28 cellular contexts compared by ENCODE assay signal in genomic region chr15:97091093-97091492, GRCh38.
"Had no signal": no experiment of that assay in that cellular context is flagged by ENCODE, and none has a peak within 500 bp of the region (broad histone marks: within the 10 kb centered on the region; RNA-seq: fewer than 3 reads in every experiment).

No MANE protein-coding gene starts in this region.

- H3K4me3 ChIP-seq: neural progenitor cell, ovary, psoas muscle, skin epidermis, smooth muscle cell, spleen, suprapubic skin, testis, tibial artery, transverse colon, upper lobe of right lung, uterus had no signal

- H2AFZ ChIP-seq: neural progenitor cell, parathyroid adenoma had no signal

- H3K36me3 ChIP-seq: neural progenitor cell, ovary, spleen, suprapubic skin, tibial artery, transverse colon, upper lobe of right lung, uterus had no signal

- H3K27me3 ChIP-seq: neural progenitor cell, ovary, spleen, suprapubic skin, testis, tibial artery, transverse colon, upper lobe of right lung, uterus had no signal

- H3K9me3 ChIP-seq: ovary, psoas muscle, spleen, suprapubic skin, testis, tibial artery, transverse colon, upper lobe of right lung, uterus had no signal

- H3K79me2 ChIP-seq: parathyroid adenoma had no signal

- H3K27ac ChIP-seq: neural progenitor cell, ovary, parathyroid adenoma, psoas muscle, skin epidermis, spleen, suprapubic skin, testis, tibial artery, transverse colon, upper lobe of right lung, uterus had no signal

- DNase-seq: natural killer cell; occipital lobe; ovary; posterior cingulate gyrus; psoas muscle; spleen; stimulated activated CD4-positive, alpha-beta T cell treated with anti-CD3 and anti-CD28 coated beads, Interleukin-12 subunit alpha, Interleukin-12 subunit beta, amount 100 ng/mL, for 4 hours; stimulated activated CD4-positive, alpha-beta T cell treated with anti-CD3 and anti-CD28 coated beads, Interleukin-1b, Interleukin-23, amount 100 ng/mL, for 48 hours; stimulated activated CD4-positive, alpha-beta T cell treated with anti-CD3 and anti-CD28 coated beads, Interleukin-4, amount 100 ng/mL, for 1 hour; stimulated activated CD4-positive, alpha-beta T cell treated with anti-CD3 and anti-CD28 coated beads, Interleukin-4, amount 100 ng/mL, for 4 hours; stimulated activated CD8-positive, alpha-beta memory T cell treated with anti-CD3 and anti-CD28 coated beads, Interleukin-4, amount 100 ng/mL, for 48 hours; stimulated activated naive CD4-positive, alpha-beta T cell; stimulated activated naive CD8-positive, alpha-beta T cell treated with anti-CD3 and anti-CD28 coated beads, Interleukin-15, amount 100 ng/mL, for 72 hours; stimulated activated naive CD8-positive, alpha-beta T cell treated with anti-CD3 and anti-CD28 coated beads, Interleukin-15, Interleukin-2, amounts not matched to agents 100 U/mL and 50 U/mL, for 24 hours; substantia nigra; testis; tibial artery; transverse colon; upper lobe of right lung; uterus had no signal

- H3K4me1 ChIP-seq: neural progenitor cell, parathyroid adenoma, psoas muscle, spleen, suprapubic skin, testis, tibial artery, transverse colon, upper lobe of right lung, uterus had no signal

- H3K9ac ChIP-seq: neural progenitor cell, parathyroid adenoma had no signal

- ATAC-seq: natural killer cell; psoas muscle; right cardiac atrium; sciatic nerve; stimulated activated memory B cell treated with anti-CD40 and anti-IgM and Interleukin-4, amounts not matched to agents 10 μg/mL and 1 μg/mL and 100 μg/mL, for 72 hours; stimulated activated naive CD8-positive, alpha-beta T cell treated with anti-CD3 and anti-CD28 coated beads, Interleukin-15, amount 100 ng/mL, for 72 hours; stimulated activated naive CD8-positive, alpha-beta T cell treated with anti-CD3 and anti-CD28 coated beads, Interleukin-15, Interleukin-2, amounts not matched to agents 100 U/mL and 50 U/mL, for 24 hours; upper lobe of right lung had no signal

- H3K4me2 ChIP-seq: neural progenitor cell, smooth muscle cell had no signal
